ENCODE assay signal across 1 cellular context in the genomic region with DNA sequence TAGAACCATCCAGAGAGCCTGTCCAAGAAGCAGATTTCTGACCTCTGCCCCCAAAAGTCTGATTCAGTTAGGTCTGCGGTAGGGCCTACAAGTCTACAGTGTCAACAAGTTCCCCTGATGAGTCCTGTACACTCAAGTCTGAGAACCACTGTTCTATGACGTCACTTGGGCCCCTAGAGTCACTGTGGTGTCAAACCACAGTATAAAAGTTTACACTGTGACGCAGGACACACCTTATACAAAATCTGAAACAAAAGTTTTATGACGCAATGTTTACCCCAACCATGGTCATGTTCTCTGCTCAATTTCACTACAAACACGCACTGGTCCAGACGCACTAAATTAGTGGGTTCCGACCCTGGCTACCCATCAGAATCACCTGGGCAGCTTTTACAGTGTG.
TF ChIP-seq lines count a peak whose summit lies in the region.

No MANE protein-coding gene starts in this region.

TF ChIP-seq in GM12878, 131 proteins besides CTCF, POLR2A, EP300 and RAD21:
- TF ChIP-seq CREM (IDR thresholded peaks at IDR 0.05; ENCODE audit: low read depth) (0 out of 2 replicates have a peak, but pooled peaks have one; percentile 21), SMAD5 (IDR thresholded peaks at IDR 0.05; ENCODE audit: low read depth) (no peak), MEF2A (IDR thresholded peaks at IDR 0.05; ENCODE audit: insufficient read depth, low read depth, low read length) (no peak), ATF7 (IDR thresholded peaks at IDR 0.05; ENCODE audit: low read depth) (0 out of 2 replicates have a peak, but pooled peaks have one; percentile 28), FOXK2 (IDR thresholded peaks at IDR 0.05) (no peak), STAT3 (IDR thresholded peaks at IDR 0.05; ENCODE audit: low read depth, low read length) (no peak)
